In the genomic region with DNA sequence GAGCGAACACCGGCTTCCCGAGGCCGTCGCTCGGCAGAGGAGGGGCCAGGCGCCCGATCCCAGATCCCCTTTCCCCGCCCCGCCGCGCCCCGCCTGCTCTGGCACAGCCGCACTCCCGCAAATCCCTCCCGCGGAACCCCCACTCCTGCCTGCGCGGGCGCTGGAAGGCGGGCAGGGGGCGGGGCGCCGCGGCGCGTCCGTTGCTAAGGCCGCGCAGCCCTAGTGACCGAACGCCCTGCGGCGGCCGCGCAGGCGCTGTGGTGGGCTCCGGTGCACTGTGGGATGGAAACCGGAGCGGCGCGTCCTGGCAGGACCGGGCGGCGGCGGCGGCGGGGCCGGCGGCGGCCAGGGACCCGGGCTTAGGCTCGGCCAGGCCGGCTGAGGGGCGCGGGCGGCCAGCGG, we compare ENCODE assay signal across 8 cellular contexts. TPM values are rescaled to one million over a fixed set of nuclear protein-coding genes. Genes with fewer than 3 reads are reported as not detected.
DNase-seq lines count a peak whose midpoint lies in the region; ATAC-seq and TF ChIP-seq lines count a peak whose summit lies in the region.

A gene with protein sequence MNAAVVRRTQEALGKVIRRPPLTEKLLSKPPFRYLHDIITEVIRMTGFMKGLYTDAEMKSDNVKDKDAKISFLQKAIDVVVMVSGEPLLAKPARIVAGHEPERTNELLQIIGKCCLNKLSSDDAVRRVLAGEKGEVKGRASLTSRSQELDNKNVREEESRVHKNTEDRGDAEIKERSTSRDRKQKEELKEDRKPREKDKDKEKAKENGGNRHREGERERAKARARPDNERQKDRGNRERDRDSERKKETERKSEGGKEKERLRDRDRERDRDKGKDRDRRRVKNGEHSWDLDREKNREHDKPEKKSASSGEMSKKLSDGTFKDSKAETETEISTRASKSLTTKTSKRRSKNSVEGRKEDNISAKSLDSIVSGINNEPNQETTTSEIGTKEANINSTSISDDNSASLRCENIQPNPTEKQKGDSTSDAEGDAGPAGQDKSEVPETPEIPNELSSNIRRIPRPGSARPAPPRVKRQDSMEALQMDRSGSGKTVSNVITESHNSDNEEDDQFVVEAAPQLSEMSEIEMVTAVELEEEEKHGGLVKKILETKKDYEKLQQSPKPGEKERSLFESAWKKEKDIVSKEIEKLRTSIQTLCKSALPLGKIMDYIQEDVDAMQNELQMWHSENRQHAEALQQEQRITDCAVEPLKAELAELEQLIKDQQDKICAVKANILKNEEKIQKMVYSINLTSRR (plus strand): TSS at position 273 of the 402 bp plus-strand sequence. CDS start 145 bp downstream, outside the sequence.

- peak within 1 kb of the TSS; percentile 70 for H3K4me3 Mint-ChIP-seq in activated CD4-positive, alpha-beta T cell treated with anti-CD3 and anti-CD28 coated beads for 36 hours

- H3K9me3 Mint-ChIP-seq in activated CD4-positive, alpha-beta T cell treated with anti-CD3 and anti-CD28 coated beads for 36 hours (ENCODE audit: low read depth): no peaks in the 10 kb centered on the region

- CTCF ChIA-PET in AG04450 (lab: Charles Lee): no interaction called here
- CTCF ChIA-PET in activated CD4-positive, alpha-beta T cell treated with anti-CD3 and anti-CD28 coated beads for 36 hours (lab: Charles Lee): no interaction called here

- H3K4me3 ChIP-seq in AG04450 (ENCODE audit: low read depth, low read length) (peak within 1 kb of the TSS; percentile 71), choroid plexus epithelial cell (ENCODE audit: low read depth, low read length) (peak within 1 kb of the TSS; percentile 78)

- ATAC-seq in GM18909 (IDR thresholded peaks at IDR 0.05; ENCODE audit: poor library complexity, unreplicated experiment) (peak; percentile 97), HG03196 (IDR thresholded peaks at IDR 0.05; ENCODE audit: unreplicated experiment) (peak; percentile 97)
- ATAC-seq in activated CD4-positive, alpha-beta T cell treated with anti-CD3 and anti-CD28 coated beads for 36 hours: peak; percentile 96

- POLR2A ChIA-PET in AG04450 (lab: Yijun Ruan, JAX): no interaction called here
- POLR2A ChIA-PET in activated CD4-positive, alpha-beta T cell treated with anti-CD3 and anti-CD28 coated beads for 36 hours (lab: Charles Lee): no interaction called here

- no peak within 1 kb of the TSS for H3K27ac Mint-ChIP-seq in activated CD4-positive, alpha-beta T cell treated with anti-CD3 and anti-CD28 coated beads for 36 hours

- no peaks in the 10 kb centered on the region; the same call in 1 of the 2 replicates for H3K9me3 ChIP-seq in AG04450 (ENCODE audit: control insufficient read depth, insufficient read depth, low read length)

- TF ChIP-seq CTCF in AG04450 (IDR thresholded peaks at IDR 0.05; ENCODE audit: low read depth, low read length) (no peak), choroid plexus epithelial cell (conservative IDR thresholded peaks at IDR 0.05; ENCODE audit: low read depth, low read length) (no peak)

- DNase-seq in AG04450 (ENCODE audit: low read depth, low spot score): peak; percentile 68
- peak; percentile 65 to 93 for DNase-seq in NCI-H446 (lab: John Stamatoyannopoulos, UW)
- DNase-seq in activated CD4-positive, alpha-beta T cell treated with anti-CD3 and anti-CD28 coated beads for 36 hours: peak; percentile 91
- DNase-seq in choroid plexus epithelial cell (ENCODE audit: low read depth): peak; percentile 94
- peak; percentile 92 for DNase-seq in kidney tubule cell (ENCODE audit: low spot score)
- DNase-seq in stimulated activated CD4-positive, alpha-beta T cell treated with anti-CD3 and anti-CD28 coated beads, Interleukin-1b, Interleukin-23, amount 100 ng/mL, for 1 hour (ENCODE audit: low read depth in 2 of 2): peak; percentile 60 to 69

- peaks cover 3% of the 10 kb centered on the region for H3K27me3 Mint-ChIP-seq in activated CD4-positive, alpha-beta T cell treated with anti-CD3 and anti-CD28 coated beads for 36 hours

- peaks cover 23% of the 10 kb centered on the region for H3K4me1 Mint-ChIP-seq in activated CD4-positive, alpha-beta T cell treated with anti-CD3 and anti-CD28 coated beads for 36 hours

- H3K27me3 ChIP-seq in AG04450 (ENCODE audit: control insufficient read depth, insufficient read depth, low read length): peaks cover 3% of the 10 kb centered on the region

- no peaks in the 10 kb centered on the region for H3K36me3 Mint-ChIP-seq in activated CD4-positive, alpha-beta T cell treated with anti-CD3 and anti-CD28 coated beads for 36 hours (ENCODE audit: low read depth)

- intact Hi-C loops in activated CD4-positive, alpha-beta T cell treated with anti-CD3 and anti-CD28 coated beads for 36 hours (cut with DNase I, micrococcal nuclease): loop anchor here (1.0 to 5.0 kb wide), 7 partner anchors 32 to 259 kb away; a partner anchor contains a TSS

- no peak within 1 kb of the TSS for H3K27ac ChIP-seq in AG04450 (ENCODE audit: low read depth, low read length)

RNA-seq across cellular contexts. Expression of the gene that starts here (rescaled TPM):
- 5.9 and 7.3 TPM in 2 replicates for polyA plus RNA-seq in AG04450 (2011; rRNA removed)
- 9.5 and 10.5 TPM in 2 replicates for polyA minus RNA-seq in AG04450 (2011; rRNA and poly(A)+ RNA removed)
- 1 to 10 TPM; 8.5 to 9.8 TPM for total RNA-seq in activated CD4-positive, alpha-beta T cell treated with anti-CD3 and anti-CD28 coated beads for 36 hours
